In the genomic region with DNA sequence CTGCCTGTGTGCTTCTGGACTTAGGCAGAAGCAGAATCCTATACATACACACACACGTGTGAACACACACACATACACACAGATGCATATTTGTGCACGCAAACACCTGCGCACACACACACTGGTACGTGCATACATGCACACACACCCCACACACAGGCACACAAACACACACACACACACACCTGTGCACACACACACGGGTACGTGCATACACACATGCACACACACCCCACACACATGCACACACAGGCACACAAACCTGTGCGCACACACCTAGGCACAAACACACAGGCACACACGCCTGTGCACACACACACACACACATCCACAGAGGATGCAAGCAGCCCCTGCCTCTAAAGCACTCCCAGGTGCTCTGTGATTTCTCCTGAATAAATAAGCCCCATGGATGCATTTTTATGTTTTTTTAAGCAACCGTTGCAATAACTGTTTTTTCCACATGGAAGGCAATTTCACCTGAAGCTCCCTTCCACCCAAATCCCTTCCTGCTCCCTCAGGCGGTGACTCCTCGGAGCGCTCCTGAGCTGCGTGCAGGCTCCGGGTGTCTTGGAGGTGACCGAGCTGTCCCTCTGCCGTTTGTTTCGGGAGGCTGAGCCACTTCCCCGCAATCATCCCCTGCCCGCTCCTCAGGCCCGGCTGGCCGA, we compare ENCODE assay signal across 20 cellular contexts. TPM values are rescaled to one million over a fixed set of nuclear protein-coding genes. Genes with fewer than 3 reads are reported as not detected.
A peak's percentile ranks its signal among the peaks of the same experiment; 100 is the strongest.
DNase-seq lines count a peak whose midpoint lies in the region; ATAC-seq, FAIRE-seq and TF ChIP-seq lines count a peak whose summit lies in the region.
"Had no signal": no experiment of that assay in that cellular context is flagged by ENCODE, and none has a peak within 500 bp of the region (broad histone marks: within the 10 kb centered on the region; RNA-seq: fewer than 3 reads in every experiment).

No MANE protein-coding gene starts in this region.

- no peak overlapping the region for H3K4me3 ChIP-seq in bronchial epithelial cell (ENCODE audit: low read depth, low read length)
- H3K4me3 ChIP-seq in skeletal muscle satellite cell (ENCODE audit: low read length), result peak overlapping the region; percentile 12
- no peak overlapping the region for H3K4me3 ChIP-seq in transverse colon
- H3K4me3 ChIP-seq: HAP-1 had no signal

- no peak for TF ChIP-seq POLR2A in transverse colon (IDR thresholded peaks at IDR 0.05)

- no peak for TF ChIP-seq EP300 in transverse colon (IDR thresholded peaks at IDR 0.05; ENCODE audit: low read depth)

- TF ChIP-seq CTCF in bronchial epithelial cell (IDR thresholded peaks at IDR 0.05; ENCODE audit: insufficient read depth, low read length, severe bottlenecking), result no peak
- no peak for TF ChIP-seq CTCF in nephron progenitor cell (IDR thresholded peaks at IDR 0.05)
- TF ChIP-seq CTCF in transverse colon (IDR thresholded peaks at IDR 0.05), result peak in 2 of 5 experiments; percentile 25 to 28

- no peaks in the 10 kb centered on the region for H3K36me3 ChIP-seq in bronchial epithelial cell (ENCODE audit: control insufficient read depth, insufficient read depth, low read length)
- H3K36me3 ChIP-seq in skeletal muscle satellite cell (ENCODE audit: insufficient read depth, low read length), result no peaks in the 10 kb centered on the region
- H3K36me3 ChIP-seq in transverse colon, result no peaks in the 10 kb centered on the region
- H3K36me3 ChIP-seq: BE2C, HAP-1 had no signal

- peaks cover 27% of the 10 kb centered on the region for H3K4me1 Mint-ChIP-seq in nephron progenitor cell
- peaks cover 0 to 8% (median 0%) of the 10 kb centered on the region in 3 donors for H3K4me1 Mint-ChIP-seq in T-cell
- H3K4me1 Mint-ChIP-seq: IgD-negative memory B cell had no signal

- H3K36me3 Mint-ChIP-seq in nephron progenitor cell (ENCODE audit: low read depth) (no peaks in the 10 kb centered on the region), T-cell (peaks cover 4% of the 10 kb centered on the region)

- POLR2A ChIA-PET in T-cell (lab: Charles Lee), result no interaction called here

- H3K27ac ChIP-seq in transverse colon, result peak overlapping the region in 1 of 4 donors; percentile 44

- FAIRE-seq in HTR-8/SVneo (lab: Jason Lieb, UNC) (peak; percentile 97), bronchial epithelial cell (lab: Jason Lieb, UNC) (peak; percentile 91)
- FAIRE-seq: D721Med had no signal

- intact Hi-C loops in transverse colon (cut with DNase I; ENCODE audit: low total_unique reads), result no loop called here

- 78% methylated on average over 21 of the region's 21 CpGs; no CpG with 5 or more reads in 1 of the 2 donors for WGBS in transverse colon (ENCODE audit: low coverage in 1 of 2), 2 donors

- H3K4me3 Mint-ChIP-seq in nephron progenitor cell, result peak overlapping the region; percentile 50
- H3K4me3 Mint-ChIP-seq in T-cell, result no peak overlapping the region
- H3K4me3 Mint-ChIP-seq: IgD-negative memory B cell had no signal

- H3K4me2 ChIP-seq in skeletal muscle satellite cell (ENCODE audit: low read length), result peak overlapping the region; percentile 65

- ATAC-seq in T-cell (replicated peaks in 1 of 4), result no peak
- ATAC-seq: Panc1 had no signal

- H3K4me1 ChIP-seq in skeletal muscle satellite cell (ENCODE audit: control insufficient read depth, insufficient read depth, low read length) (peaks cover 15% of the 10 kb centered on the region), transverse colon (peaks cover 0 to 3% (median 0%) of the 10 kb centered on the region in 4 donors)
- H3K4me1 ChIP-seq: BE2C, HAP-1 had no signal

- peak overlapping the region; percentile 64 for H3K9ac ChIP-seq in skeletal muscle satellite cell (ENCODE audit: low read depth, low read length)

- in situ Hi-C loops in transverse colon (cut with MboI; ENCODE audit: low pct_ligation_motif_present in 1 of 4, low pct_unique_long_range_greater_than_20kb in 1 of 4, low sequenced_read_pairs in 3 of 4), result no loop called here

- peak overlapping the region; percentile 71 for H3K27ac Mint-ChIP-seq in nephron progenitor cell
- H3K27ac Mint-ChIP-seq in T-cell, result no peak overlapping the region
- H3K27ac Mint-ChIP-seq: IgD-negative memory B cell had no signal

- H3K9me3 Mint-ChIP-seq in nephron progenitor cell (no peaks in the 10 kb centered on the region), T-cell (no peaks in the 10 kb centered on the region)
- H3K9me3 Mint-ChIP-seq: IgD-negative memory B cell had no signal

- H3K27me3 Mint-ChIP-seq in nephron progenitor cell (ENCODE audit: low read depth, poor library complexity), result peaks cover 3% of the 10 kb centered on the region
- no peaks in the 10 kb centered on the region for H3K27me3 Mint-ChIP-seq in T-cell
- H3K27me3 Mint-ChIP-seq: IgD-negative memory B cell had no signal

- CTCF ChIA-PET in T-cell (lab: Charles Lee), result no interaction called here

- no peaks in the 10 kb centered on the region for H3K9me3 ChIP-seq in skeletal muscle satellite cell (replicated peaks; ENCODE audit: low read length)
- H3K9me3 ChIP-seq in transverse colon, result no peaks in the 10 kb centered on the region
- H3K9me3 ChIP-seq: BE2C, HAP-1 had no signal

- DNase-seq in HTR-8/SVneo (ENCODE audit: insufficient read length, low spot score) (no peak), bronchial epithelial cell (ENCODE audit: low read depth) (no peak), nephron progenitor cell (no peak), NCI-H2081 treated with DMSO at 0.1 percent for 48 hours (lab: John Stamatoyannopoulos, UW) (no peak), transverse colon (no peak), T-cell (no peak), H4 (ENCODE audit: low spot score) (no peak)
- DNase-seq: BE2C, EL, MV-4-11, NCI-H1105 treated with DMSO at 0.1 percent for 48 hours, NCI-H2029 treated with DMSO at 0.1 percent for 48 hours, NCI-H2171 treated with DMSO at 0.1 percent for 48 hours, NCI-H524 treated with DMSO at 0.1 percent for 48 hours, NCI-H82 had no signal

- H3K27me3 ChIP-seq in bronchial epithelial cell (ENCODE audit: control insufficient read depth, insufficient read depth, low read length) (no peaks in the 10 kb centered on the region), skeletal muscle satellite cell (ENCODE audit: control insufficient read depth, insufficient read depth, low read length) (peaks cover 10% of the 10 kb centered on the region), transverse colon (no peaks in the 10 kb centered on the region)
- H3K27me3 ChIP-seq: BE2C had no signal

RNA-seq across cellular contexts. Expression of gene PDGFA, which starts 41.5 kb away (rescaled TPM):
- total RNA-seq in bronchial epithelial cell (55.8 and 64.8 TPM in 2 replicates), transverse colon (100 to 1,000 TPM in 2 of 4 donors, 10 to 100 TPM in 2; 60.2 to 123 (median 104) TPM), T-cell (under 1 TPM in 4 of 5 donors, not detected in 1; 0.58 to 0.85 (median 0.74) TPM)
- 4.1 and 16.2 TPM in 2 replicates for total RNA-seq in skeletal muscle satellite cell (2012; rRNA removed)
- total RNA-seq in H4 (2014; rRNA removed; shearing (Covaris generic)), result 37.3 and 38.6 TPM in 2 replicates

Comparison
In these comparisons a context has a peak if more than half of its experiments do, and no peak if none do; other contexts are left out.
1. RNA of gene PDGFA, which starts 41.5 kb away (total RNA-seq): 60.2 to 123 TPM in transverse colon, 55.8 to 64.8 TPM in bronchial epithelial cell and 37.3 to 38.6 TPM in H4; 0.58 to 0.85 TPM in T-cell; every median in the first group is over 10 times any median in the second.